In the genomic region with DNA sequence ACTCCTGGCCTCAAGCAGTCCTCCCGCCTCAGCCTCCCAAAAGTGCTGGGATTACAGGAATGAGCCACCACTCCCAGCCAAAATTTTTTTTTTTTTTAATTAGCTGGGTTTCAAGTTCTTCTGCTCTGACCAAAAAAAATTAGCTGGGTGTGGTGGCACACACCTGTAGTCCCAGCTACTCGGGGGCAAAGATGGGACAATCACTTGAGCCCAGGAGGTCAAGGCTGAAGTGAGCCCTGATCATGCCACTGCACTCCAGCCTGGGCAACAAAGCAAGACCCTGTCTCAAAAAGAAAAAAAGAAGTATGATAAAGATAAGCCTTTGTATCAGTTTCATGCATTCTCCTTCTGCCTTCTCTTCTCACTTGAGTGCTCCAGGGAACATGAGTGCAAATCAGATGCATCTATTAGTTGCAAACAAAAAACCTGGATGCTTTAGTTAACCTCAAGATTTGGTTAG, we compare ENCODE assay signal across 16 cellular contexts. TPM values are rescaled to one million over a fixed set of nuclear protein-coding genes. Genes with fewer than 3 reads are reported as not detected.
DNase-seq lines count a peak whose midpoint lies in the region; ATAC-seq, FAIRE-seq and TF ChIP-seq lines count a peak whose summit lies in the region.
"Had no signal": no experiment of that assay in that cellular context is flagged by ENCODE, and none has a peak within 500 bp of the region (broad histone marks: within the 10 kb centered on the region; RNA-seq: fewer than 3 reads in every experiment).

No MANE protein-coding gene starts in this region.

- ATAC-seq in right cardiac atrium (no peak), GM18498 (IDR thresholded peaks at IDR 0.05; ENCODE audit: unreplicated experiment) (no peak)
- ATAC-seq: T-helper 17 cell had no signal

- 97% methylated on average over 2 of the region's 2 CpGs for WGBS in right cardiac atrium
- 77 to 100% methylated on average over 1 to 2 of the region's 2 CpGs for WGBS in transverse colon (ENCODE audit: low coverage in 1 of 2), 2 donors

- no peaks in the 10 kb centered on the region for H3K9me3 ChIP-seq in cardiac muscle cell (ENCODE audit: low read depth)
- no peaks in the 10 kb centered on the region for H3K9me3 ChIP-seq in right cardiac atrium (ENCODE audit: control insufficient read depth, low read length)
- no peaks in the 10 kb centered on the region for H3K9me3 ChIP-seq in astrocyte (ENCODE audit: insufficient read depth, low read depth, low read length)
- no peaks in the 10 kb centered on the region for H3K9me3 ChIP-seq in transverse colon
- H3K9me3 ChIP-seq: sigmoid colon had no signal

- DNase-seq in cardiac muscle cell (ENCODE audit: low read depth in 1 of 2, low spot score in 1 of 2): no peak
- no peak for DNase-seq in right cardiac atrium
- no peak for DNase-seq in astrocyte (ENCODE audit: low read depth)
- DNase-seq in mesothelial cell of epicardium (ENCODE audit: low spot score in 2 of 2, unreplicated experiment in 2 of 2): no peak
- no peak for DNase-seq in transverse colon
- no peak for DNase-seq in stimulated activated CD4-positive, alpha-beta T cell treated with anti-CD3 and anti-CD28 coated beads, Interleukin-2, amount 100 ng/mL, for 48 hours
- DNase-seq in NCI-H2171 (lab: John Stamatoyannopoulos, UW): no peak
- DNase-seq: brain microvascular endothelial cell; CD8-positive, alpha-beta memory T cell; NCI-H1092 treated with DMSO at 0.1 percent for 48 hours; sigmoid colon; T-helper 17 cell had no signal

- H3K27me3 Mint-ChIP-seq in astrocyte (ENCODE audit: low read depth, unreplicated experiment) (no peaks in the 10 kb centered on the region), mesothelial cell of epicardium (ENCODE audit: low read depth) (no peaks in the 10 kb centered on the region)
- H3K27me3 Mint-ChIP-seq: CD8-positive, alpha-beta memory T cell; T-helper 17 cell had no signal

- H3K4me3 ChIP-seq in cardiac muscle cell (no peak overlapping the region), right cardiac atrium (ENCODE audit: low read length) (no peak overlapping the region), astrocyte (ENCODE audit: insufficient read depth, low read depth, low read length) (peak overlapping the region; percentile 90), transverse colon (peak overlapping the region in 1 of 4 donors; percentile 40)
- H3K4me3 ChIP-seq: lung, sigmoid colon had no signal

- H3K9me3 Mint-ChIP-seq in astrocyte (ENCODE audit: unreplicated experiment): no peaks in the 10 kb centered on the region
- H3K9me3 Mint-ChIP-seq in mesothelial cell of epicardium: no peaks in the 10 kb centered on the region
- H3K9me3 Mint-ChIP-seq: CD8-positive, alpha-beta memory T cell had no signal

- TF ChIP-seq POLR2A in transverse colon (IDR thresholded peaks at IDR 0.05): no peak

- H3K79me2 ChIP-seq in astrocyte (ENCODE audit: insufficient read depth, low read length): peaks cover 51% of the 10 kb centered on the region

- TF ChIP-seq EP300 in transverse colon (IDR thresholded peaks at IDR 0.05; ENCODE audit: low read depth): no peak

- FAIRE-seq in astrocyte (lab: Jason Lieb, UNC): no peak
- FAIRE-seq: frontal cortex, GM19239 had no signal

- peak overlapping the region; percentile 84 for H3K4me2 ChIP-seq in astrocyte (ENCODE audit: low read length)

- H3K27ac ChIP-seq in cardiac muscle cell: peak overlapping the region; percentile 15
- H3K27ac ChIP-seq in right cardiac atrium (ENCODE audit: low read length): no peak overlapping the region
- no peak overlapping the region for H3K27ac ChIP-seq in astrocyte (ENCODE audit: low read depth, low read length)
- H3K27ac ChIP-seq in transverse colon: peak overlapping the region; percentile 90 to 92 (median 90)
- H3K27ac ChIP-seq: brain microvascular endothelial cell had no signal

- intact Hi-C loops in right cardiac atrium (cut with DNase I): no loop called here
- intact Hi-C loops in transverse colon (cut with DNase I; ENCODE audit: low total_unique reads): no loop called here

- no peaks in the 10 kb centered on the region for H3K27me3 ChIP-seq in cardiac muscle cell
- no peaks in the 10 kb centered on the region for H3K27me3 ChIP-seq in right cardiac atrium (ENCODE audit: control insufficient read depth, insufficient read depth)
- H3K27me3 ChIP-seq in astrocyte (ENCODE audit: insufficient read depth, low read length): no peaks in the 10 kb centered on the region
- no peaks in the 10 kb centered on the region for H3K27me3 ChIP-seq in transverse colon
- H3K27me3 ChIP-seq: brain microvascular endothelial cell, sigmoid colon had no signal

- H3K4me1 ChIP-seq in cardiac muscle cell (ENCODE audit: low read depth) (peaks cover 8% of the 10 kb centered on the region), right cardiac atrium (ENCODE audit: control insufficient read depth, insufficient read depth, low read length) (no peaks in the 10 kb centered on the region), astrocyte (ENCODE audit: insufficient read depth, low read length) (peaks cover 19% of the 10 kb centered on the region), transverse colon (peaks cover 0 to 50% (median 41%) of the 10 kb centered on the region in 4 donors)

- no peak overlapping the region for H3K27ac Mint-ChIP-seq in astrocyte (ENCODE audit: unreplicated experiment)
- peak overlapping the region; percentile 97 for H3K27ac Mint-ChIP-seq in mesothelial cell of epicardium

- no peak overlapping the region for H2AFZ ChIP-seq in astrocyte (ENCODE audit: low read depth, low read length)

- in situ Hi-C loops in transverse colon (cut with MboI; ENCODE audit: low pct_ligation_motif_present in 1 of 4, low pct_unique_long_range_greater_than_20kb in 1 of 4, low sequenced_read_pairs in 3 of 4): loop anchor here in 1 of 4 donors (25.0 kb wide), 1 partner anchor 337 kb away; the partner anchor contains the start of gene TERF2

- no peaks in the 10 kb centered on the region for H4K20me1 ChIP-seq in astrocyte (ENCODE audit: insufficient read depth, low read length)

- H3K9ac ChIP-seq in astrocyte (ENCODE audit: low read length): peak overlapping the region; percentile 16

- H3K4me1 Mint-ChIP-seq in astrocyte (ENCODE audit: low read depth, unreplicated experiment) (peaks cover 11% of the 10 kb centered on the region), mesothelial cell of epicardium (peaks cover 32% of the 10 kb centered on the region)

- H3K36me3 Mint-ChIP-seq in astrocyte (ENCODE audit: low read depth, unreplicated experiment) (peaks cover 11% of the 10 kb centered on the region), mesothelial cell of epicardium (peaks cover 2% of the 10 kb centered on the region)

- H3K4me3 Mint-ChIP-seq in astrocyte (ENCODE audit: unreplicated experiment) (peak overlapping the region; percentile 85), mesothelial cell of epicardium (peak overlapping the region; percentile 78)
- H3K4me3 Mint-ChIP-seq: T-helper 17 cell had no signal

- no peak for TF ChIP-seq CTCF in cardiac muscle cell (IDR thresholded peaks at IDR 0.05; ENCODE audit: low read depth, low read length)
- TF ChIP-seq CTCF in astrocyte (IDR thresholded peaks at IDR 0.05; ENCODE audit: insufficient read depth, low read depth, low read length): no peak
- no peak for TF ChIP-seq CTCF in mesothelial cell of epicardium (IDR thresholded peaks at IDR 0.05; ENCODE audit: unreplicated experiment)
- no peak for TF ChIP-seq CTCF in transverse colon (IDR thresholded peaks at IDR 0.05)

- no peaks in the 10 kb centered on the region for H3K36me3 ChIP-seq in cardiac muscle cell
- H3K36me3 ChIP-seq in astrocyte (ENCODE audit: insufficient read depth, low read length): peaks cover 4% of the 10 kb centered on the region
- H3K36me3 ChIP-seq in transverse colon: no peaks in the 10 kb centered on the region
- H3K36me3 ChIP-seq: sigmoid colon had no signal

RNA-seq across cellular contexts. Expression of gene NQO1, which starts 1.9 kb away (rescaled TPM):
- 2.1 and 6.2 TPM in 2 replicates for total RNA-seq in cardiac muscle cell
- polyA plus RNA-seq in cardiac muscle cell: 7.1 and 10.8 TPM in 2 replicates
- total RNA-seq in right cardiac atrium: 10 to 100 TPM; 11.5 to 27.0 (median 15.7) TPM
- polyA plus RNA-seq in right cardiac atrium: 19.9 TPM
- total RNA-seq in astrocyte: 61.0 and 74.5 TPM in 2 replicates
- total RNA-seq in mesothelial cell of epicardium: 30.9 to 33.3 TPM (median 31.8 TPM) in 3 replicates
- total RNA-seq in transverse colon: 100 to 1,000 TPM in 3 of 4 donors, 1 to 10 TPM in 1; 9.0 to 296 (median 165) TPM

RNA-seq across cellular contexts. Expression of gene NOB1, which starts 30.3 kb away (rescaled TPM):
- 19.9 and 34.0 TPM in 2 replicates for total RNA-seq in cardiac muscle cell
- polyA plus RNA-seq in cardiac muscle cell: 26.8 and 35.3 TPM in 2 replicates
- total RNA-seq in right cardiac atrium: 10 to 100 TPM; 18.2 to 23.7 (median 20.9) TPM
- polyA plus RNA-seq in right cardiac atrium: 14.9 TPM
- 41.9 and 46.0 TPM in 2 replicates for total RNA-seq in astrocyte
- total RNA-seq in mesothelial cell of epicardium: 52.9 to 59.4 TPM (median 56.1 TPM) in 3 replicates
- total RNA-seq in transverse colon: 10 to 100 TPM; 21.2 to 60.2 (median 34.0) TPM

RNA-seq across cellular contexts. Expression of gene WWP2, which starts 37.7 kb away (rescaled TPM):
- total RNA-seq in cardiac muscle cell (24.8 and 27.8 TPM in 2 replicates), right cardiac atrium (10 to 100 TPM; 18.0 to 24.6 (median 19.6) TPM), astrocyte (26.4 and 28.7 TPM in 2 replicates), mesothelial cell of epicardium (32.4 to 39.6 TPM (median 33.8 TPM) in 3 replicates), transverse colon (100 to 1,000 TPM in 1 of 4 donors, 10 to 100 TPM in 3; 66.8 to 157 (median 73.7) TPM)
- polyA plus RNA-seq in cardiac muscle cell (21.3 and 34.9 TPM in 2 replicates), right cardiac atrium (11.0 TPM)

Comparison
In these comparisons a context has a peak if more than half of its experiments do, and no peak if none do; other contexts are left out.
1. H3K27ac ChIP-seq: peak in cardiac muscle cell (single experiment) and transverse colon (4 of 4); none in right cardiac atrium (single experiment) and astrocyte (single experiment).